In the genomic region with DNA sequence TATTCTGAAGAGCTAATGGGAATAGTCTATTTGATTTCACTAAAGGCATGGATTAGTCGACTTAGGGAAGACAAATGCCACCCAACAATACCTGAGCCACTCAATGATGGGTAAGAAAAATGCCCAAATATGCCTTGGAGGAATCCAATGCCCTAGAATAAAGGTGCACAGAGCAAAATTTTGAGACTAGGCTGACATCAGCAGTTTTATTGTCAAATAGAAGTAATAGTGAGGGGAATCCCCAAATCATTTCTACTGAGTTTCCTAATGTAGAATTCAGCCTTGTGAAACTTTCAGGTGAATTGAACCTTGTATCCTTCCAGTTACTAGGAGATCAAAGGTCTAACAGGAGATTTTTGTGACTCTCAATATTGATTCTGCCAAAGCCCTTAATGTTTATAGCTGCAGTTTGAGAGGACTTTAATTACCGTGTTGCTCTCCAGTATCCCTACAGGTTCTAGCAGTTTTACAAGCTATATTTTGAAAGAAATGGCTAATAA, we compare ENCODE assay signal across 26 cellular contexts. TPM values are rescaled to one million over a fixed set of nuclear protein-coding genes. Genes with fewer than 3 reads are reported as not detected.
"Had no signal": no experiment of that assay in that cellular context is flagged by ENCODE, and none has a peak within 500 bp of the region (broad histone marks: within the 10 kb centered on the region; RNA-seq: fewer than 3 reads in every experiment).

No MANE protein-coding gene starts in this region.

- H3K9me3 ChIP-seq: ovary, psoas muscle, right lobe of liver, sigmoid colon, stomach, thoracic aorta, thyroid gland, tibial nerve, upper lobe of left lung, vagina had no signal

- ATAC-seq: natural killer cell; psoas muscle; right cardiac atrium; stimulated activated effector memory CD8-positive, alpha-beta T cell treated with anti-CD3 and anti-CD28 coated beads, Interleukin-12 subunit alpha, Interleukin-12 subunit beta, amount 100 ng/mL, for 72 hours; stimulated activated naive B cell treated with anti-CD40 and anti-IgM and Interleukin-4, amounts not matched to agents 10 μg/mL and 1 μg/mL and 100 μg/mL, for 72 hours had no signal

- DNase-seq: natural killer cell; occipital lobe; ovary; posterior cingulate gyrus; psoas muscle; right cardiac atrium; right lobe of liver; sigmoid colon; small intestine; stimulated activated CD4-positive, alpha-beta T cell treated with anti-CD3 and anti-CD28 coated beads, Interleukin-15, amount 100 ng/mL, for 24 hours; stimulated activated CD4-positive, alpha-beta T cell treated with anti-CD3 and anti-CD28 coated beads, Interleukin-2, amount 100 ng/mL, for 24 hours; stimulated activated CD4-positive, alpha-beta T cell treated with anti-CD3 and anti-CD28 coated beads, Interleukin-2, amount 100 ng/mL, for 48 hours; stimulated activated CD4-positive, alpha-beta T cell treated with anti-CD3 and anti-CD28 coated beads, Interleukin-4, amount 100 ng/mL, for 24 hours; stimulated activated naive B cell treated with anti-CD40 and anti-IgM and Interleukin-4, amounts not matched to agents 10 μg/mL and 1 μg/mL and 100 μg/mL, for 72 hours; stimulated activated naive CD4-positive, alpha-beta T cell treated with Interleukin-2 at 50 U/mL for 16 hours; stomach; thyroid gland; trophoblast cell; upper lobe of left lung had no signal

- H3K79me2 ChIP-seq: parathyroid adenoma had no signal

- H3K27me3 ChIP-seq: neural progenitor cell, ovary, right lobe of liver, sigmoid colon, stomach, thyroid gland, tibial nerve, upper lobe of left lung, vagina had no signal

- H3K9ac ChIP-seq: neural progenitor cell, parathyroid adenoma had no signal

- H3K36me3 ChIP-seq: neural progenitor cell, ovary, right lobe of liver, sigmoid colon, stomach, thoracic aorta, thyroid gland, tibial nerve, upper lobe of left lung, vagina had no signal

- H3K27ac ChIP-seq: neural progenitor cell, ovary, parathyroid adenoma, psoas muscle, sigmoid colon, stomach, thoracic aorta, thyroid gland, tibial nerve, upper lobe of left lung, vagina had no signal

- H3K4me3 ChIP-seq: neural progenitor cell, ovary, psoas muscle, right lobe of liver, sigmoid colon, stomach, thoracic aorta, thyroid gland, tibial nerve, upper lobe of left lung, vagina had no signal

- H3K4me1 ChIP-seq: neural progenitor cell, parathyroid adenoma, psoas muscle, sigmoid colon, stomach, thyroid gland, tibial nerve, upper lobe of left lung, vagina had no signal

- FAIRE-seq: small intestine, urothelium cell line had no signal

- H3K4me2 ChIP-seq: neural progenitor cell had no signal

- H2AFZ ChIP-seq: neural progenitor cell, parathyroid adenoma had no signal

RNA-seq across cellular contexts. Expression of a gene that starts 50.8 kb away (rescaled TPM):
- total RNA-seq: natural killer cell had no signal
